Comparison of ENCODE assay signal across 27 cellular contexts in the genomic region with DNA sequence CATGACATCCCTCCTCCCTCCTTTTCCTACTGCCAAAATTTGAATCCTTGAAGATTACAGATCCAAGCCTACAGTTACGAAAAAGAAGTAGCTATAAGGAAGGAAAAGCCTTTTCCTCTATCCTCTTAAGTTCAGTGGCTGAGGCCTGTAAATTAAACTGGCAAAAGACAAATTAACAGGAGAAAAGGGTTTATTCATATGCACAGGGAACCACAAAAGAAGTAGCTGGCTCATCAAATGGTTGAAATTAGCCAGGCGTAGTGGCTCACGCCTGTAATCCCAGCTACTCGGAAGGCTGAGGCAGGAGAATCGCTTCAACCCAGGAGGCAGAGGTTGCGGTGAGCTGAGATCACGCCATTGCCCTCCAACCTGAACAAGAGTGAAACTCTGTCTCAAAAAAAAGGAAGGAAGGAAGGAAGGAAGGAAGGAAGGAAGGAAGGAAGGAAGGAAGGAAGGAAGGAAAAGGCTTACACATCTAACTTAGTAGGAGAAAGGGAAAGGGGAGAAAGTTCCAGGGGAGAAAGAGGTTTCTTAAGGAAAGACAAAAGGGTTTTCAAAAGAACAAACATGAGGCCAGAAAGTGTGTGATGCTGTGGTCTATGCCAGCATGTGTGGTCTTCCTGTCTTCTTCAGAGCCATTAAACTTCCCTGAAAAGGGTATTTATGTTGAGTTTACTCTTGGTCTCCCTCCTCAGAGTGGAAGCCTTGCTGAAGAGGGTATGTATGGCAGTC. TPM values are rescaled to one million over a fixed set of nuclear protein-coding genes. Genes with fewer than 3 reads are reported as not detected.
"Had no signal": no experiment of that assay in that cellular context is flagged by ENCODE, and none has a peak within 500 bp of the region (broad histone marks: within the 10 kb centered on the region; RNA-seq: fewer than 3 reads in every experiment).

No MANE protein-coding gene starts in this region.

- H3K9me3 ChIP-seq: body of pancreas, heart right ventricle, lower lobe of right lung, sigmoid colon, transverse colon had no signal

- H3K27me3 Mint-ChIP-seq: activated CD4-positive, alpha-beta memory T cell treated with anti-CD3 and anti-CD28 coated beads for 36 hours; activated naive CD4-positive, alpha-beta T cell treated with anti-CD3 and anti-CD28 coated beads, Interleukin-2, amount 10 ng/mL, durations not matched to agents 7 days and 5 days; progenitor cell of endocrine pancreas; stimulated activated naive B cell treated with anti-CD40 and anti-IgM and Interleukin-4, amounts not matched to agents 10 μg/mL and 1 μg/mL and 100 μg/mL, for 72 hours had no signal

- ATAC-seq: body of pancreas; heart right ventricle; left lobe of liver; lower lobe of right lung; naive thymus-derived CD4-positive, alpha-beta T cell; stimulated activated naive B cell treated with anti-CD40 and anti-IgM and Interleukin-4, amounts not matched to agents 10 μg/mL and 1 μg/mL and 100 μg/mL, for 72 hours had no signal

- H3K36me3 ChIP-seq: cardiac muscle cell, heart right ventricle, lower lobe of right lung, sigmoid colon, transverse colon had no signal

- FAIRE-seq: urothelium cell line had no signal

- H3K4me3 ChIP-seq: body of pancreas, cardiac muscle cell, heart right ventricle, lower lobe of right lung, sigmoid colon, smooth muscle cell, transverse colon had no signal

- DNase-seq: activated CD4-positive, alpha-beta memory T cell treated with anti-CD3 and anti-CD28 coated beads for 36 hours; activated CD4-positive, alpha-beta T cell treated with anti-CD3 and anti-CD28 coated beads for 48 hours; activated effector memory CD4-positive, alpha-beta T cell treated with Interleukin-2 at 50 U/mL for 16 hours; activated naive CD4-positive, alpha-beta T cell treated with anti-CD3 and anti-CD28 coated beads, Interleukin-2, amount 10 ng/mL, durations not matched to agents 7 days and 5 days; activated T-cell treated with anti-CD3 and anti-CD28 coated beads, Interleukin-2, amount 50 U/mL, for 48 hours; anterior cingulate cortex; body of pancreas; effector CD4-positive, alpha-beta T cell; erythroblast; foreskin fibroblast; heart right ventricle; immature natural killer cell; lower lobe of right lung; naive thymus-derived CD4-positive, alpha-beta T cell; retina; sigmoid colon; stimulated activated CD4-positive, alpha-beta T cell treated with anti-CD3 and anti-CD28 coated beads, Interleukin-15, amount 100 ng/mL, for 24 hours; stimulated activated CD4-positive, alpha-beta T cell treated with anti-CD3 and anti-CD28 coated beads, Interleukin-2, amount 100 ng/mL, for 48 hours; stimulated activated CD8-positive, alpha-beta memory T cell treated with anti-CD3 and anti-CD28 coated beads, Interleukin-4, amount 100 ng/mL, for 48 hours; stimulated activated naive B cell treated with anti-CD40 and anti-IgM and Interleukin-4, amounts not matched to agents 10 μg/mL and 1 μg/mL and 100 μg/mL, for 72 hours; transverse colon had no signal

- H3K36me3 Mint-ChIP-seq: immature natural killer cell; naive thymus-derived CD4-positive, alpha-beta T cell had no signal

- H3K9me3 Mint-ChIP-seq: activated CD4-positive, alpha-beta memory T cell treated with anti-CD3 and anti-CD28 coated beads for 36 hours; activated naive CD4-positive, alpha-beta T cell treated with anti-CD3 and anti-CD28 coated beads, Interleukin-2, amount 10 ng/mL, durations not matched to agents 7 days and 5 days; immature natural killer cell; naive thymus-derived CD4-positive, alpha-beta T cell; neural crest cell; stimulated activated naive B cell treated with anti-CD40 and anti-IgM and Interleukin-4, amounts not matched to agents 10 μg/mL and 1 μg/mL and 100 μg/mL, for 72 hours had no signal

- H3K4me3 Mint-ChIP-seq: activated CD4-positive, alpha-beta memory T cell treated with anti-CD3 and anti-CD28 coated beads for 36 hours; activated naive CD4-positive, alpha-beta T cell treated with anti-CD3 and anti-CD28 coated beads, Interleukin-2, amount 10 ng/mL, durations not matched to agents 7 days and 5 days; immature natural killer cell; neural crest cell; stimulated activated naive B cell treated with anti-CD40 and anti-IgM and Interleukin-4, amounts not matched to agents 10 μg/mL and 1 μg/mL and 100 μg/mL, for 72 hours had no signal

- H3K27ac ChIP-seq: body of pancreas, cardiac muscle cell, heart right ventricle, lower lobe of right lung, sigmoid colon, transverse colon had no signal

- H3K27ac Mint-ChIP-seq: activated CD4-positive, alpha-beta memory T cell treated with anti-CD3 and anti-CD28 coated beads for 36 hours; activated naive CD4-positive, alpha-beta T cell treated with anti-CD3 and anti-CD28 coated beads, Interleukin-2, amount 10 ng/mL, durations not matched to agents 7 days and 5 days; immature natural killer cell; progenitor cell of endocrine pancreas; stimulated activated naive B cell treated with anti-CD40 and anti-IgM and Interleukin-4, amounts not matched to agents 10 μg/mL and 1 μg/mL and 100 μg/mL, for 72 hours had no signal

- H3K4me2 ChIP-seq: smooth muscle cell had no signal

- H3K27me3 ChIP-seq: body of pancreas, cardiac muscle cell, heart right ventricle, sigmoid colon, transverse colon had no signal

RNA-seq across cellular contexts. Expression of gene HPX, which starts 55.6 kb away (rescaled TPM):
- polyA plus RNA-seq: immature natural killer cell; naive thymus-derived CD4-positive, alpha-beta T cell had no signal
